2 cellular contexts compared by ENCODE assay signal in genomic region chr10:92238062-92238585, GRCh38.
TF ChIP-seq lines count a peak whose summit lies in the region.

No MANE protein-coding gene starts in this region.

TF ChIP-seq in HEK293, 187 proteins besides CTCF, POLR2A, EP300 and RAD21:
- TF ChIP-seq, protein P1, sequence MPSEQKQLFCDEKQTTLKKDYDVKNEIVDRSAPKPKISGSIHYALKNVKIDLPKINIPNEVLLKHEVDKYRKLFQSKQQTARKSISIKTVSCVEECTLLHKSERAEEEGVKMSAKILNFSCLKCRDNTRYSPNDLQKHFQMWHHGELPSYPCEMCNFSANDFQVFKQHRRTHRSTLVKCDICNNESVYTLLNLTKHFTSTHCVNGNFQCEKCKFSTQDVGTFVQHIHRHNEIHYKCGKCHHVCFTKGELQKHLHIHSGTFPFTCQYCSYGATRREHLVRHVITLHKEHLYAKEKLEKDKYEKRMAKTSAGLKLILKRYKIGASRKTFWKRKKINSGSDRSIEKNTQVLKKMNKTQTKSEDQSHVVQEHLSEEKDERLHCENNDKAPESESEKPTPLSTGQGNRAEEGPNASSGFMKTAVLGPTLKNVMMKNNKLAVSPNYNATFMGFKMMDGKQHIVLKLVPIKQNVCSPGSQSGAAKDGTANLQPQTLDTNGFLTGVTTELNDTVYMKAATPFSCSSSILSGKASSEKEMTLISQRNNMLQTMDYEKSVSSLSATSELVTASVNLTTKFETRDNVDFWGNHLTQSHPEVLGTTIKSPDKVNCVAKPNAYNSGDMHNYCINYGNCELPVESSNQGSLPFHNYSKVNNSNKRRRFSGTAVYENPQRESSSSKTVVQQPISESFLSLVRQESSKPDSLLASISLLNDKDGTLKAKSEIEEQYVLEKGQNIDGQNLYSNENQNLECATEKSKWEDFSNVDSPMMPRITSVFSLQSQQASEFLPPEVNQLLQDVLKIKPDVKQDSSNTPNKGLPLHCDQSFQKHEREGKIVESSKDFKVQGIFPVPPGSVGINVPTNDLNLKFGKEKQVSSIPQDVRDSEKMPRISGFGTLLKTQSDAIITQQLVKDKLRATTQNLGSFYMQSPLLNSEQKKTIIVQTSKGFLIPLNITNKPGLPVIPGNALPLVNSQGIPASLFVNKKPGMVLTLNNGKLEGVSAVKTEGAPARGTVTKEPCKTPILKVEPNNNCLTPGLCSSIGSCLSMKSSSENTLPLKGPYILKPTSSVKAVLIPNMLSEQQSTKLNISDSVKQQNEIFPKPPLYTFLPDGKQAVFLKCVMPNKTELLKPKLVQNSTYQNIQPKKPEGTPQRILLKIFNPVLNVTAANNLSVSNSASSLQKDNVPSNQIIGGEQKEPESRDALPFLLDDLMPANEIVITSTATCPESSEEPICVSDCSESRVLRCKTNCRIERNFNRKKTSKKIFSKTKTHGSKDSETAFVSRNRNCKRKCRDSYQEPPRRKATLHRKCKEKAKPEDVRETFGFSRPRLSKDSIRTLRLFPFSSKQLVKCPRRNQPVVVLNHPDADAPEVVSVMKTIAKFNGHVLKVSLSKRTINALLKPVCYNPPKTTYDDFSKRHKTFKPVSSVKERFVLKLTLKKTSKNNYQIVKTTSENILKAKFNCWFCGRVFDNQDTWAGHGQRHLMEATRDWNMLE (tag by site-specific recombination; conservative IDR thresholded peaks at IDR 0.05; ENCODE audit: low read depth), result no peak
- no peak for TF ChIP-seq KLF1 (tag by site-specific recombination; IDR thresholded peaks at IDR 0.05)
- TF ChIP-seq, protein P2, sequence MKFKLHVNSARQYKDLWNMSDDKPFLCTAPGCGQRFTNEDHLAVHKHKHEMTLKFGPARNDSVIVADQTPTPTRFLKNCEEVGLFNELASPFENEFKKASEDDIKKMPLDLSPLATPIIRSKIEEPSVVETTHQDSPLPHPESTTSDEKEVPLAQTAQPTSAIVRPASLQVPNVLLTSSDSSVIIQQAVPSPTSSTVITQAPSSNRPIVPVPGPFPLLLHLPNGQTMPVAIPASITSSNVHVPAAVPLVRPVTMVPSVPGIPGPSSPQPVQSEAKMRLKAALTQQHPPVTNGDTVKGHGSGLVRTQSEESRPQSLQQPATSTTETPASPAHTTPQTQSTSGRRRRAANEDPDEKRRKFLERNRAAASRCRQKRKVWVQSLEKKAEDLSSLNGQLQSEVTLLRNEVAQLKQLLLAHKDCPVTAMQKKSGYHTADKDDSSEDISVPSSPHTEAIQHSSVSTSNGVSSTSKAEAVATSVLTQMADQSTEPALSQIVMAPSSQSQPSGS (tag by site-specific recombination; IDR thresholded peaks at IDR 0.05; ENCODE audit: low read depth), result 0 out of 2 replicates have a peak, but pooled peaks have one; percentile 2
- no peak for TF ChIP-seq ZNF223 (tag by site-specific recombination; IDR thresholded peaks at IDR 0.05)
- no peak for TF ChIP-seq ZNF140 (tag by site-specific recombination; IDR thresholded peaks at IDR 0.05)
- no peak for TF ChIP-seq HOXA7 (CRISPR knock-in tag; IDR thresholded peaks at IDR 0.05; ENCODE audit: borderline replicate concordance)

TF ChIP-seq in liver, 16 proteins besides CTCF, POLR2A, EP300 and RAD21 (continued from another document):
- TF ChIP-seq, protein P3, sequence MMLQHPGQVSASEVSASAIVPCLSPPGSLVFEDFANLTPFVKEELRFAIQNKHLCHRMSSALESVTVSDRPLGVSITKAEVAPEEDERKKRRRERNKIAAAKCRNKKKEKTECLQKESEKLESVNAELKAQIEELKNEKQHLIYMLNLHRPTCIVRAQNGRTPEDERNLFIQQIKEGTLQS (IDR thresholded peaks at IDR 0.05), result no peak
- TF ChIP-seq NR2F2 (IDR thresholded peaks at IDR 0.05) (no peak), TAF1 (conservative IDR thresholded peaks at IDR 0.05) (no peak)
